ENCODE assay signal across 1 cellular context in genomic region chr1:68496680-68497357, GRCh38.
A peak's percentile ranks its signal among the peaks of the same experiment; 100 is the strongest.
TF ChIP-seq lines count a peak whose summit lies in the region.

Gene DEPDC1 (minus strand): TSS chr1:68497082. CDS start chr1:68496999, 83 bp downstream.

TF ChIP-seq in IMR-90, 13 proteins besides CTCF, POLR2A, EP300 and RAD21:
- TF ChIP-seq NFE2L2 (IDR thresholded peaks at IDR 0.05; ENCODE audit: low read depth, low read length) (no peak), MXI1 (IDR thresholded peaks at IDR 0.05; ENCODE audit: borderline replicate concordance, low read depth, low read length) (peak; percentile 98), SMC3 (IDR thresholded peaks at IDR 0.05; ENCODE audit: low read depth, low read length) (no peak), CHD1 (IDR thresholded peaks at IDR 0.05; ENCODE audit: low read depth, low read length) (no peak), ELK1 (IDR thresholded peaks at IDR 0.05; ENCODE audit: borderline replicate concordance, low read depth, low read length) (no peak), MAZ (IDR thresholded peaks at IDR 0.05; ENCODE audit: borderline replicate concordance, low read depth, low read length) (no peak), MAFK (IDR thresholded peaks at IDR 0.05; ENCODE audit: low read depth, low read length) (no peak), CEBPB (IDR thresholded peaks at IDR 0.05; ENCODE audit: low read depth, low read length) (no peak), RCOR1 (IDR thresholded peaks at IDR 0.05; ENCODE audit: insufficient replicate concordance, low read length) (no peak), BHLHE40 (IDR thresholded peaks at IDR 0.05; ENCODE audit: low read depth, low read length) (peak; percentile 60; the same call in 1 of the 2 replicates), FOS (IDR thresholded peaks at IDR 0.05; ENCODE audit: low read depth, low read length) (peak; percentile 43; the same call in 1 of the 2 replicates), USF2 (IDR thresholded peaks at IDR 0.05; ENCODE audit: low read depth, low read length) (peak; percentile 99)
